In the genomic region with DNA sequence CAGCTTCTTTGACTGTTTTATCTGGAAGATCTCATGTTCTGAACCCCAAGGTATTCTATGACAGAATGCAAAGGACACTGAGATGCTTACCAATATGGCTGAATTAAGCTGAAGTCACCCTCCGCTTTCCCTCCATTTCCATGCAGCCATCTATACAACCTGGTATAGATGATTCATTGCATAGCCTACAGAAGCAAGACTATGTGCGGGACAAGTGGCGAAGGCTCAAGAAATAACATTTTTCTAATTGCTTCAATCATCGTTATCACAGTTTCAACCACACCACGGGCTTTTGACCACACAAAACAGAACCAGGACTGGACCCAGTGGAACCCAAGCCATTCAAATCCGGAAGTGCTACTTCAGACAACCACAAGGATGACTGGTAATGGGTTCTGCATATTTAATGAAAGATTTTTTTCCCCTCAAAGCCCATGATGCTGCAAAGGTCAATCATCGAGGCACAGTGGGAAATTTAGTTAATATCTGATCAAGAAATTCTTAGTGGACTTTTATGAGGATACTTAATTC, we compare ENCODE assay signal across 22 cellular contexts.
DNase-seq lines count a peak whose midpoint lies in the region; ATAC-seq, FAIRE-seq and TF ChIP-seq lines count a peak whose summit lies in the region.
"Had no signal": no experiment of that assay in that cellular context is flagged by ENCODE, and none has a peak within 500 bp of the region (broad histone marks: within the 10 kb centered on the region; RNA-seq: fewer than 3 reads in every experiment).

No MANE protein-coding gene starts in this region.

- H3K4me1 ChIP-seq in naive thymus-derived CD4-positive, alpha-beta T cell (ENCODE audit: control insufficient read depth in 2 of 2, insufficient read depth in 2 of 2, low read length in 2 of 2) = peaks cover 5 to 15% of the 10 kb centered on the region in 2 donors
- H3K4me1 ChIP-seq in transverse colon (no peaks in the 10 kb centered on the region), GM23248 (ENCODE audit: insufficient read depth) (no peaks in the 10 kb centered on the region)
- H3K4me1 ChIP-seq: HAP-1 had no signal

- H3K4me2 ChIP-seq in GM23248 (ENCODE audit: unreplicated experiment) = no peak overlapping the region
- H3K4me2 ChIP-seq: SK-N-SH had no signal

- POLR2A ChIA-PET in CD4-positive, alpha-beta T cell (lab: Charles Lee) = no interaction called here
- POLR2A ChIA-PET in activated B cell treated with CpG ODN at 0.5 μM for 24 hours (lab: Charles Lee) = no interaction called here
- POLR2A ChIA-PET in naive thymus-derived CD4-positive, alpha-beta T cell (lab: Charles Lee) = interaction anchor here (0.6 to 0.7 kb wide), 2 partner anchors 218 to 254 kb away, joined by 3 read pairs; no protein-coding TSS in a partner anchor

- H3K4me3 ChIP-seq in naive thymus-derived CD4-positive, alpha-beta T cell (ENCODE audit: low read length) = no peak overlapping the region
- no peak overlapping the region for H3K4me3 ChIP-seq in transverse colon
- no peak overlapping the region for H3K4me3 ChIP-seq in GM23248
- H3K4me3 ChIP-seq: HAP-1 had no signal

- peak overlapping the region; percentile 71 for H3K27ac Mint-ChIP-seq in CD4-positive, alpha-beta T cell
- no peak overlapping the region for H3K27ac Mint-ChIP-seq in activated B cell treated with CpG ODN at 0.5 μM for 24 hours
- peak overlapping the region in 8 of 9 donors; percentile 45 to 76 (median 66) for H3K27ac Mint-ChIP-seq in naive thymus-derived CD4-positive, alpha-beta T cell

- no peaks in the 10 kb centered on the region for H3K27me3 ChIP-seq in CD4-positive, alpha-beta T cell (ENCODE audit: control insufficient read depth, insufficient read depth, low read length)
- no peaks in the 10 kb centered on the region for H3K27me3 ChIP-seq in naive thymus-derived CD4-positive, alpha-beta T cell (ENCODE audit: control insufficient read depth in 2 of 2, insufficient read depth in 2 of 2, low read length in 2 of 2)
- no peaks in the 10 kb centered on the region for H3K27me3 ChIP-seq in transverse colon
- H3K27me3 ChIP-seq in GM23248 (replicated peaks; ENCODE audit: insufficient read depth) = no peaks in the 10 kb centered on the region

- intact Hi-C loops in CD4-positive, alpha-beta T cell (cut with DNase I, micrococcal nuclease) = loop anchor here in 1 of 2 experiments (2.0 to 5.0 kb wide), 2 partner anchors 16 to 46 kb away; no protein-coding TSS in a partner anchor
- intact Hi-C loops in activated B cell treated with CpG ODN at 0.5 μM for 24 hours (cut with micrococcal nuclease) (no loop called here), transverse colon (cut with DNase I; ENCODE audit: low total_unique reads) (loop anchor here (1.0 kb wide), 1 partner anchor 20 kb away; no protein-coding TSS in a partner anchor), left colon (cut with DNase I, micrococcal nuclease) (no loop called here)
- intact Hi-C loops in naive thymus-derived CD4-positive, alpha-beta T cell (cut with micrococcal nuclease) = no loop called here

- no peak overlapping the region for H3K9ac ChIP-seq in GM23248
- H3K9ac ChIP-seq: SK-N-SH had no signal

- DNase-seq in CD4-positive, alpha-beta T cell = no peak
- DNase-seq in GM12891 (ENCODE audit: insufficient read length, low spot score) (no peak), activated B cell treated with CpG ODN at 0.5 μM for 24 hours (no peak), transverse colon (no peak), GM23248 (no peak), left colon (no peak)
- DNase-seq in naive thymus-derived CD4-positive, alpha-beta T cell = no peak
- DNase-seq: ACHN, AML-193, DMS79, Kasumi-1, NCI-H1105 treated with DMSO at 0.1 percent for 48 hours, NCI-H187, NCI-H226, NCI-H524 treated with DMSO at 0.1 percent for 48 hours, Right ventricle myocardium superior, SK-N-SH had no signal

- WGBS in transverse colon (ENCODE audit: low coverage in 1 of 2), 2 donors = 87 to 94% methylated on average over 3 to 7 of the region's 7 CpGs
- WGBS in GM23248 (ENCODE audit: low coverage in 1 of 2, low lambda C conversion rate in 2 of 2, missing lambda C conversion rate in 2 of 2), 2 experiments = 99% methylated on average over 7 of the region's 7 CpGs

- TF ChIP-seq EP300 in transverse colon (IDR thresholded peaks at IDR 0.05; ENCODE audit: low read depth) = no peak

- no peak for ATAC-seq in CD4-positive, alpha-beta T cell (ENCODE audit: poor library complexity)
- ATAC-seq in activated B cell treated with CpG ODN at 0.5 μM for 24 hours (ENCODE audit: low read depth) = peak; percentile 14
- no peak for ATAC-seq in naive thymus-derived CD4-positive, alpha-beta T cell
- ATAC-seq in GM19455 (IDR thresholded peaks at IDR 0.05; ENCODE audit: unreplicated experiment) = no peak
- ATAC-seq in left colon = no peak

- peaks cover 21 to 79% (median 47%) of the 10 kb centered on the region in 3 experiments for H3K36me3 ChIP-seq in naive thymus-derived CD4-positive, alpha-beta T cell (ENCODE audit: control insufficient read depth in 2 of 3, insufficient read depth in 3 of 3, low read length in 3 of 3)
- H3K36me3 ChIP-seq in transverse colon (peaks cover 0 to 25% (median 2%) of the 10 kb centered on the region in 4 donors), GM23248 (ENCODE audit: low read depth) (peaks cover 96% of the 10 kb centered on the region)
- H3K36me3 ChIP-seq: HAP-1 had no signal

- peaks cover 93% of the 10 kb centered on the region for H3K4me1 Mint-ChIP-seq in CD4-positive, alpha-beta T cell (ENCODE audit: low read depth)
- peaks cover 16% of the 10 kb centered on the region for H3K4me1 Mint-ChIP-seq in activated B cell treated with CpG ODN at 0.5 μM for 24 hours
- H3K4me1 Mint-ChIP-seq in naive thymus-derived CD4-positive, alpha-beta T cell = peaks cover 11 to 95% (median 90%) of the 10 kb centered on the region in 7 donors

- no peaks in the 10 kb centered on the region for H4K20me1 ChIP-seq in GM23248 (ENCODE audit: insufficient read depth)

- peaks cover 100% of the 10 kb centered on the region for H3K79me2 ChIP-seq in GM23248 (ENCODE audit: insufficient read depth)

- no peaks in the 10 kb centered on the region for H3K9me3 Mint-ChIP-seq in CD4-positive, alpha-beta T cell
- H3K9me3 Mint-ChIP-seq in activated B cell treated with CpG ODN at 0.5 μM for 24 hours = no peaks in the 10 kb centered on the region
- peaks cover 0 to 5% (median 0%) of the 10 kb centered on the region in 11 donors for H3K9me3 Mint-ChIP-seq in naive thymus-derived CD4-positive, alpha-beta T cell
- H3K9me3 Mint-ChIP-seq: CD14-positive monocyte had no signal

- H2AFZ ChIP-seq in GM23248 = no peak overlapping the region

- no peak overlapping the region for H3K27ac ChIP-seq in CD4-positive, alpha-beta T cell (ENCODE audit: low read depth, low read length)
- H3K27ac ChIP-seq in naive thymus-derived CD4-positive, alpha-beta T cell (ENCODE audit: low read depth, low read length) = no peak overlapping the region
- no peak overlapping the region for H3K27ac ChIP-seq in transverse colon
- no peak overlapping the region for H3K27ac ChIP-seq in GM23248

- no peak for TF ChIP-seq CTCF in CD4-positive, alpha-beta T cell (IDR thresholded peaks at IDR 0.05)
- TF ChIP-seq CTCF in activated B cell treated with CpG ODN at 0.5 μM for 24 hours (IDR thresholded peaks at IDR 0.05) (no peak), transverse colon (IDR thresholded peaks at IDR 0.05) (no peak)

- in situ Hi-C loops in transverse colon (cut with MboI; ENCODE audit: low pct_ligation_motif_present in 1 of 4, low pct_unique_long_range_greater_than_20kb in 1 of 4, low sequenced_read_pairs in 3 of 4) (no loop called here), GM23248 (cut with MboI) (no loop called here)

- H3K9me3 ChIP-seq in CD4-positive, alpha-beta T cell (ENCODE audit: control insufficient read depth, low read length) = no peaks in the 10 kb centered on the region
- H3K9me3 ChIP-seq in naive thymus-derived CD4-positive, alpha-beta T cell (ENCODE audit: control insufficient read depth in 2 of 3, low read length in 3 of 3) = no peaks in the 10 kb centered on the region
- no peaks in the 10 kb centered on the region for H3K9me3 ChIP-seq in transverse colon
- no peaks in the 10 kb centered on the region for H3K9me3 ChIP-seq in GM23248 (ENCODE audit: low read depth)
- H3K9me3 ChIP-seq: HAP-1, SK-N-SH had no signal

- H3K27me3 Mint-ChIP-seq in CD4-positive, alpha-beta T cell = no peaks in the 10 kb centered on the region
- H3K27me3 Mint-ChIP-seq in activated B cell treated with CpG ODN at 0.5 μM for 24 hours = no peaks in the 10 kb centered on the region
- no peaks in the 10 kb centered on the region for H3K27me3 Mint-ChIP-seq in naive thymus-derived CD4-positive, alpha-beta T cell

- peaks cover 98% of the 10 kb centered on the region for H3F3A ChIP-seq in GM23248 (ENCODE audit: insufficient read depth)

- peaks cover 100% of the 10 kb centered on the region for H3K36me3 Mint-ChIP-seq in CD4-positive, alpha-beta T cell (ENCODE audit: low read depth)
- peaks cover 99% of the 10 kb centered on the region for H3K36me3 Mint-ChIP-seq in activated B cell treated with CpG ODN at 0.5 μM for 24 hours (ENCODE audit: low read depth)
- peaks cover 54 to 98% (median 91%) of the 10 kb centered on the region in 5 donors for H3K36me3 Mint-ChIP-seq in naive thymus-derived CD4-positive, alpha-beta T cell

- FAIRE-seq in GM12891 (lab: Jason Lieb, UNC) = peak; percentile 51
- FAIRE-seq: D721Med, RCC 7860 had no signal

- CTCF ChIA-PET in CD4-positive, alpha-beta T cell (lab: Charles Lee) = no interaction called here
- CTCF ChIA-PET in activated B cell treated with CpG ODN at 0.5 μM for 24 hours (lab: Charles Lee) = no interaction called here
- CTCF ChIA-PET in naive thymus-derived CD4-positive, alpha-beta T cell (lab: Charles Lee) = no interaction called here

- H3K4me3 Mint-ChIP-seq in CD4-positive, alpha-beta T cell = no peak overlapping the region
- no peak overlapping the region for H3K4me3 Mint-ChIP-seq in activated B cell treated with CpG ODN at 0.5 μM for 24 hours
- peak overlapping the region in 1 of 10 donors; percentile 27 for H3K4me3 Mint-ChIP-seq in naive thymus-derived CD4-positive, alpha-beta T cell
- H3K4me3 Mint-ChIP-seq: CD14-positive monocyte had no signal

- H3K9me2 ChIP-seq in GM23248 (ENCODE audit: insufficient read depth) = no peaks in the 10 kb centered on the region
- H3K9me2 ChIP-seq: SK-N-SH had no signal

- TF ChIP-seq POLR2A in GM12891 (IDR thresholded peaks at IDR 0.05; ENCODE audit: low read depth, low read length) (no peak), transverse colon (IDR thresholded peaks at IDR 0.05) (no peak)

TF ChIP-seq in GM12891, 5 proteins besides CTCF, POLR2A, EP300 and RAD21:
- TF ChIP-seq PAX5 (IDR thresholded peaks at IDR 0.05; ENCODE audit: insufficient read depth, low read length, severe bottlenecking) = no peak
- no peak for TF ChIP-seq POLR2AphosphoS5 (IDR thresholded peaks at IDR 0.05; ENCODE audit: low read depth, low read length)
